ENCODE assay signal across 16 cellular contexts in the genomic region with DNA sequence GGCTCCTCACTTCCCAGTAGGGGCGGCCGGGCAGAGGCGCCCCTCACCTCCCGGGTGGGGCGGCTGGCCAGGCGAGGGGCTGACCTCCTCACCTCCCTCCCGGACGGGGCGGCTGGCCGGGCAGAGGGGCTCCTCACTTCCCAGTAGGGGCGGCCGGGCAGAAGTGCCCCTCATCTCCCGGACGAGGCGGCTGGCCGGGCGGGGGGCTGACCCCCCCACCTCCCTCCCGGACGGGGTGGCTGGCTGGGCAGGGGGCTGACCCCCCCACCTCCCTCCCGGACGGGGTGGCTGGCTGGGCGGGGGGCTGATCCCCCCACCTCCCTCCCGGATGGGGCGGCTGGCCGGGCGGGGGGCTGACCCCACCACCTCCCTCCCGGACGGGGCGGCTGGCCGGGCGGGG. TPM values are rescaled to one million over a fixed set of nuclear protein-coding genes. Genes with fewer than 3 reads are reported as not detected.
"Had no signal": no experiment of that assay in that cellular context is flagged by ENCODE, and none has a peak within 500 bp of the region (broad histone marks: within the 10 kb centered on the region; RNA-seq: fewer than 3 reads in every experiment).

No MANE protein-coding gene starts in this region.

RNA-seq across cellular contexts. Expression of a gene that starts 14.9 kb away (rescaled TPM):
- total RNA-seq: stomach, thyroid gland, transverse colon, upper lobe of right lung, uterus, vagina had no signal
- polyA plus RNA-seq: stomach had no signal

RNA-seq across cellular contexts. Expression of a gene that starts 27.0 kb away (rescaled TPM):
- total RNA-seq: stomach, subcutaneous adipose tissue, suprapubic skin, thoracic aorta, thyroid gland, tibial nerve, transverse colon, upper lobe of left lung, upper lobe of right lung, ureter, urinary bladder, uterus, vagina had no signal
- polyA plus RNA-seq: stomach, urinary bladder had no signal

RNA-seq across cellular contexts. Expression of a gene that starts 40.0 kb away (rescaled TPM):
- total RNA-seq: stomach, subcutaneous adipose tissue, suprapubic skin, temporal lobe, testis, thoracic aorta, thyroid gland, tibial nerve, transverse colon, upper lobe of left lung, upper lobe of right lung, ureter, urinary bladder, uterus, vagina had no signal
- polyA plus RNA-seq: stomach, thymus, urinary bladder had no signal
